ENCODE assay signal across 8 cellular contexts in genomic region chr5:66171349-66172344, GRCh38. TPM values are rescaled to one million over a fixed set of nuclear protein-coding genes. Genes with fewer than 3 reads are reported as not detected.
DNase-seq lines count a peak whose midpoint lies in the region; ATAC-seq and TF ChIP-seq lines count a peak whose summit lies in the region.

No MANE protein-coding gene starts in this region.

- H3K9me3 Mint-ChIP-seq in HFFc6: no peaks in the 10 kb centered on the region
- no peaks in the 10 kb centered on the region for H3K9me3 Mint-ChIP-seq in activated T-cell treated with anti-CD3 and anti-CD28 coated beads, Interleukin-2, amount 50 U/mL, for 4 hours

- peak; percentile 53 for DNase-seq in SIG-M5 treated with dmso at 0.1 percent for 504 hours (lab: John Stamatoyannopoulos, UW; ENCODE audit: unreplicated experiment)
- DNase-seq in SIG-M5 (lab: John Stamatoyannopoulos, UW): no peak
- DNase-seq in HFFc6: peak; percentile 70
- peak; percentile 4 for DNase-seq in NCI-H2227 treated with DMSO at 0.1 percent for 48 hours (lab: John Stamatoyannopoulos, UW)
- DNase-seq in activated T-cell treated with anti-CD3 and anti-CD28 coated beads, Interleukin-2, amount 50 U/mL, for 4 hours: peak; percentile 32
- DNase-seq in fibroblast of villous mesenchyme (ENCODE audit: low read depth): peak; percentile 73
- DNase-seq in prostate gland (ENCODE audit: low spot score): peak; percentile 20
- no peak for DNase-seq in occipital lobe (lab: John Stamatoyannopoulos, UW)

- H3K4me3 ChIP-seq in fibroblast of villous mesenchyme (ENCODE audit: low read depth, low read length): no peak overlapping the region
- no peak overlapping the region for H3K4me3 ChIP-seq in prostate gland

- intact Hi-C loops in prostate gland (cut with DNase I): loop anchor here (5.0 to 10.0 kb wide), 3 partner anchors 51 to 593 kb away; no protein-coding TSS in a partner anchor

- H3K27ac ChIP-seq in prostate gland: no peak overlapping the region

- TF ChIP-seq CTCF in HFFc6 (IDR thresholded peaks at IDR 0.05) (peak; percentile 84), fibroblast of villous mesenchyme (IDR thresholded peaks at IDR 0.05; ENCODE audit: insufficient read depth, low read depth, low read length) (peak; percentile 46), prostate gland (IDR thresholded peaks at IDR 0.05) (peak in 3 of 4 experiments; percentile 45 to 66 (median 58))

- H3K27me3 Mint-ChIP-seq in HFFc6 (ENCODE audit: insufficient read depth): no peaks in the 10 kb centered on the region
- H3K27me3 Mint-ChIP-seq in activated T-cell treated with anti-CD3 and anti-CD28 coated beads, Interleukin-2, amount 50 U/mL, for 4 hours (ENCODE audit: low read depth): no peaks in the 10 kb centered on the region

- peak; percentile 41 to 49 for ATAC-seq in activated T-cell treated with anti-CD3 and anti-CD28 coated beads, Interleukin-2, amount 50 U/mL, for 4 hours

- no peaks in the 10 kb centered on the region for H3K9me3 ChIP-seq in prostate gland

- no peak for TF ChIP-seq POLR2A in prostate gland (IDR thresholded peaks at IDR 0.05)

- H3K4me1 ChIP-seq in prostate gland (replicated peaks): no peaks in the 10 kb centered on the region

- peaks cover 10% of the 10 kb centered on the region for H3K4me1 Mint-ChIP-seq in HFFc6 (ENCODE audit: low read depth)
- H3K4me1 Mint-ChIP-seq in activated T-cell treated with anti-CD3 and anti-CD28 coated beads, Interleukin-2, amount 50 U/mL, for 4 hours (ENCODE audit: low read depth): peaks cover 21% of the 10 kb centered on the region

- peaks cover 2 to 3% of the 10 kb centered on the region in 2 donors for H3K36me3 ChIP-seq in prostate gland

- no peaks in the 10 kb centered on the region for H3K27me3 ChIP-seq in prostate gland (replicated peaks; ENCODE audit: insufficient read depth)

- peaks cover 35% of the 10 kb centered on the region for H3K36me3 Mint-ChIP-seq in HFFc6 (ENCODE audit: low read depth)
- H3K36me3 Mint-ChIP-seq in activated T-cell treated with anti-CD3 and anti-CD28 coated beads, Interleukin-2, amount 50 U/mL, for 4 hours (ENCODE audit: insufficient read depth): peaks cover 26% of the 10 kb centered on the region

- peak overlapping the region; percentile 64 for H3K27ac Mint-ChIP-seq in HFFc6

- H3K4me3 Mint-ChIP-seq in HFFc6: no peak overlapping the region
- no peak overlapping the region for H3K4me3 Mint-ChIP-seq in activated T-cell treated with anti-CD3 and anti-CD28 coated beads, Interleukin-2, amount 50 U/mL, for 4 hours

- 43% methylated on average over 6 of the region's 6 CpGs for WGBS in prostate gland

RNA-seq across cellular contexts. Expression of gene SREK1, which starts 27.5 kb away (rescaled TPM):
- total RNA-seq in HFFc6 (2021; fragmentation: NEBNext Ultra II Directional; extraction: Animal tissue kit (Norgen Biotek cat#: 25700)): 10 to 100 TPM; 32.4 to 39.7 (median 37.0) TPM
- total RNA-seq in activated T-cell treated with anti-CD3 and anti-CD28 coated beads, Interleukin-2, amount 50 U/mL, for 4 hours: 10 to 100 TPM; 53.5 to 57.3 (median 57.0) TPM
- total RNA-seq in fibroblast of villous mesenchyme: 78.6 and 99.7 TPM in 2 replicates
- 10 to 100 TPM; 65.2 to 67.5 TPM for total RNA-seq in prostate gland
- total RNA-seq in occipital lobe: 173 TPM

Comparison
In these comparisons a context has a peak if more than half of its experiments do, and no peak if none do; other contexts are left out.
1. DNase-seq: peak in SIG-M5 treated with dmso at 0.1 percent for 504 hours (single experiment), HFFc6 (single experiment), NCI-H2227 treated with DMSO at 0.1 percent for 48 hours (single experiment), activated T-cell treated with anti-CD3 and anti-CD28 coated beads, Interleukin-2, amount 50 U/mL, for 4 hours (single experiment), fibroblast of villous mesenchyme (single experiment) and prostate gland (single experiment); none in SIG-M5 (single experiment) and occipital lobe (single experiment).
2. Peak in every context shown above with its lines, with median percentiles within 50 percentile points of each other: CTCF ChIP-seq.